Comparison of ENCODE assay signal across 8 cellular contexts in the genomic region with DNA sequence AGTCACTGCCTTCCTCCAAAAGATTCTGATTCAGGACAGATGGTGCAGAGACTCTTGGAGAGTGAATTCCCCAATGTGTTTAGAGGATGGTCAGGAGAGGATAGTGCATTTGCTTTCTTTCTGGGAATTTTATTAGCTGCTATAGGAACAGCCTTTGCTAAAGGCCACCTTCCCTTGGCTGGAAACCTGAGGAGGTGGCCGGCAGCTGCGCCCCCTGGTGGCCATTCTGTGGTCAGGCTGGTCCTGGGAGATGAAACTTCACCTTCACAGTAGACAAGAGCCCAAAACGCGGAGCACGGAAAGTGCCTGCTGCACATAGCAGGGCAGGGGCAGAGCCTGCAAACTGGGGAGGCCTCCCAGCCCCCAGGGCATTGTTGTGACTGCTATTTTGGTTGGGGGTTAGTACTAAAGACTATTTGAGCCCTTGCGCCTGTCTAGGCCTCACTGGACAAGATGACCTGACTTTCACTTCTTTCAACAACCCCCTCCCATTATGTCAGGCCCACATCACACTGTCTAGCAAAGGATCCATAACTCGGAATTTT. TPM values are rescaled to one million over a fixed set of nuclear protein-coding genes. Genes with fewer than 3 reads are reported as not detected.
DNase-seq lines count a peak whose midpoint lies in the region; ATAC-seq and TF ChIP-seq lines count a peak whose summit lies in the region.

No MANE protein-coding gene starts in this region.

- no peak for TF ChIP-seq EP300 in suprapubic skin (IDR thresholded peaks at IDR 0.05)

- no peak overlapping the region for H3K4me3 Mint-ChIP-seq in activated T-helper 1 cell treated with anti-CD3 and anti-CD28 coated beads, Interleukin-12 subunit alpha, Interleukin-12 subunit beta, Interleukin-2, Interleukin-4 antibody, amounts not matched to agents 30 ng/mL and 10 ng/mL and 1 ng/mL, durations not matched to agents 14 hours and 24 hours and 36 hours

- H3K9me3 ChIP-seq in Panc1 (ENCODE audit: control insufficient read depth, insufficient read depth, low read depth, low read length), result no peaks in the 10 kb centered on the region
- no peaks in the 10 kb centered on the region for H3K9me3 ChIP-seq in neutrophil
- no peaks in the 10 kb centered on the region for H3K9me3 ChIP-seq in suprapubic skin

- ATAC-seq in HG02759 (IDR thresholded peaks at IDR 0.05; ENCODE audit: unreplicated experiment) (peak; percentile 69), Panc1 (peak; percentile 86), GM19035 (IDR thresholded peaks at IDR 0.05; ENCODE audit: unreplicated experiment) (no peak)

- CTCF ChIA-PET in Panc1 (lab: Charles Lee), result no interaction called here

- DNase-seq in DMS53 treated with DMSO at 0.1 percent for 48 hours (lab: John Stamatoyannopoulos, UW; ENCODE audit: unreplicated experiment) (peak; percentile 15), Panc1 (ENCODE audit: low read depth, low spot score) (peak; percentile 36), fibroblast of the conjunctiva (ENCODE audit: low read depth) (peak; percentile 17), suprapubic skin (ENCODE audit: low spot score in 2 of 2) (peak; percentile 80 to 88)
- peak; percentile 41 for DNase-seq in activated T-helper 1 cell treated with anti-CD3 and anti-CD28 coated beads, Interleukin-12 subunit alpha, Interleukin-12 subunit beta, Interleukin-2, Interleukin-4 antibody, amounts not matched to agents 30 ng/mL and 10 ng/mL and 1 ng/mL, durations not matched to agents 14 hours and 24 hours and 36 hours (ENCODE audit: low spot score)

- no peak for TF ChIP-seq POLR2A in suprapubic skin (IDR thresholded peaks at IDR 0.05)

- WGBS in suprapubic skin, result 42% methylated on average over 5 of the region's 7 CpGs

- H3K27me3 ChIP-seq in Panc1 (ENCODE audit: control insufficient read depth, insufficient read depth, low read length) (no peaks in the 10 kb centered on the region), neutrophil (no peaks in the 10 kb centered on the region), suprapubic skin (no peaks in the 10 kb centered on the region)

- H3K27ac Mint-ChIP-seq in activated T-helper 1 cell treated with anti-CD3 and anti-CD28 coated beads, Interleukin-12 subunit alpha, Interleukin-12 subunit beta, Interleukin-2, Interleukin-4 antibody, amounts not matched to agents 30 ng/mL and 10 ng/mL and 1 ng/mL, durations not matched to agents 14 hours and 24 hours and 36 hours, result no peak overlapping the region

- BruUV-seq in Panc1 (replicated peaks; lab: Mats Ljungman, UMichigan), result no TSS peak

- H3K4me3 ChIP-seq in Panc1 (ENCODE audit: low read depth in 2 of 2, low read length in 2 of 2), result no peak overlapping the region
- H3K4me3 ChIP-seq in neutrophil (ENCODE audit: low read depth in 1 of 2, low read length in 1 of 2), result no peak overlapping the region
- no peak overlapping the region for H3K4me3 ChIP-seq in suprapubic skin

- in situ Hi-C loops in Panc1 (cut with HindIII; ENCODE audit: low pct_unique_long_range_greater_than_20kb, low sequenced_read_pairs), result no loop called here

- H3K36me3 Mint-ChIP-seq in activated T-helper 1 cell treated with anti-CD3 and anti-CD28 coated beads, Interleukin-12 subunit alpha, Interleukin-12 subunit beta, Interleukin-2, Interleukin-4 antibody, amounts not matched to agents 30 ng/mL and 10 ng/mL and 1 ng/mL, durations not matched to agents 14 hours and 24 hours and 36 hours (ENCODE audit: low read depth), result peaks cover 14% of the 10 kb centered on the region

- H3K27me3 Mint-ChIP-seq in activated T-helper 1 cell treated with anti-CD3 and anti-CD28 coated beads, Interleukin-12 subunit alpha, Interleukin-12 subunit beta, Interleukin-2, Interleukin-4 antibody, amounts not matched to agents 30 ng/mL and 10 ng/mL and 1 ng/mL, durations not matched to agents 14 hours and 24 hours and 36 hours (ENCODE audit: insufficient read depth), result no peaks in the 10 kb centered on the region

- H3K27ac ChIP-seq in Panc1 (ENCODE audit: low read length) (no peak overlapping the region), neutrophil (no peak overlapping the region), suprapubic skin (no peak overlapping the region)

- TF ChIP-seq CTCF in Panc1 (IDR thresholded peaks at IDR 0.05) (peak; percentile 93), neutrophil (IDR thresholded peaks at IDR 0.05) (peak; percentile 90), suprapubic skin (IDR thresholded peaks at IDR 0.05) (peak; percentile 91 to 93)

- H3K9me3 Mint-ChIP-seq in activated T-helper 1 cell treated with anti-CD3 and anti-CD28 coated beads, Interleukin-12 subunit alpha, Interleukin-12 subunit beta, Interleukin-2, Interleukin-4 antibody, amounts not matched to agents 30 ng/mL and 10 ng/mL and 1 ng/mL, durations not matched to agents 14 hours and 24 hours and 36 hours, result no peaks in the 10 kb centered on the region

- intact Hi-C loops in Panc1 (cut with micrococcal nuclease; ENCODE audit: unreplicated experiment), result loop anchor here (5.0 kb wide), 2 partner anchors 300 to 315 kb away; no protein-coding TSS in a partner anchor
- intact Hi-C loops in activated T-helper 1 cell treated with anti-CD3 and anti-CD28 coated beads, Interleukin-12 subunit alpha, Interleukin-12 subunit beta, Interleukin-2, Interleukin-4 antibody, amounts not matched to agents 30 ng/mL and 10 ng/mL and 1 ng/mL, durations not matched to agents 14 hours and 24 hours and 36 hours (cut with micrococcal nuclease), result loop anchor here (1.0 kb wide), 1 partner anchor 45 kb away; a partner anchor contains a TSS

- H3K4me1 ChIP-seq in Panc1 (ENCODE audit: control insufficient read depth, insufficient read depth, low read length) (no peaks in the 10 kb centered on the region; the same call in 1 of the 2 replicates), neutrophil (ENCODE audit: control insufficient read depth in 1 of 2, insufficient read depth in 1 of 2, low read depth in 1 of 2, low read length in 1 of 2) (no peaks in the 10 kb centered on the region), suprapubic skin (peaks cover 21% of the 10 kb centered on the region)

- POLR2A ChIA-PET in Panc1 (lab: Charles Lee), result no interaction called here

- H3K36me3 ChIP-seq in Panc1 (ENCODE audit: control insufficient read depth, insufficient read depth, low read length) (peaks cover 5% of the 10 kb centered on the region; the same call in 1 of the 2 replicates), neutrophil (peaks cover 24% of the 10 kb centered on the region), suprapubic skin (peaks cover 28% of the 10 kb centered on the region)

- H3K4me1 Mint-ChIP-seq in activated T-helper 1 cell treated with anti-CD3 and anti-CD28 coated beads, Interleukin-12 subunit alpha, Interleukin-12 subunit beta, Interleukin-2, Interleukin-4 antibody, amounts not matched to agents 30 ng/mL and 10 ng/mL and 1 ng/mL, durations not matched to agents 14 hours and 24 hours and 36 hours (ENCODE audit: low read depth), result no peaks in the 10 kb centered on the region

RNA-seq across cellular contexts. Expression of a gene that starts 34.3 kb away (rescaled TPM):
- 45.9 TPM for total RNA-seq in Panc1 (2021; ENCODE audit: unreplicated experiment)
- polyA plus RNA-seq in Panc1 (2012; ENCODE audit: insufficient read length), result 25.3 TPM
- total RNA-seq in activated T-helper 1 cell treated with anti-CD3 and anti-CD28 coated beads, Interleukin-12 subunit alpha, Interleukin-12 subunit beta, Interleukin-2, Interleukin-4 antibody, amounts not matched to agents 30 ng/mL and 10 ng/mL and 1 ng/mL, durations not matched to agents 14 hours and 24 hours and 36 hours, result 37.5 and 38.3 TPM in 2 replicates
- total RNA-seq in suprapubic skin, result 10 to 100 TPM; 22.4 to 44.4 (median 28.5) TPM

RNA-seq across cellular contexts. Expression of a gene that starts 43.2 kb away (rescaled TPM):
- 27.5 TPM for total RNA-seq in Panc1 (2021; ENCODE audit: unreplicated experiment)
- 14.3 TPM for polyA plus RNA-seq in Panc1 (2012; ENCODE audit: insufficient read length)
- 66.3 and 67.5 TPM in 2 replicates for total RNA-seq in activated T-helper 1 cell treated with anti-CD3 and anti-CD28 coated beads, Interleukin-12 subunit alpha, Interleukin-12 subunit beta, Interleukin-2, Interleukin-4 antibody, amounts not matched to agents 30 ng/mL and 10 ng/mL and 1 ng/mL, durations not matched to agents 14 hours and 24 hours and 36 hours
- 10 to 100 TPM; 15.8 to 30.9 (median 23.9) TPM for total RNA-seq in suprapubic skin

RNA-seq across cellular contexts. Expression of a gene that starts 45.0 kb away (rescaled TPM):
- total RNA-seq in Panc1 (2021; ENCODE audit: unreplicated experiment), result 0.41 TPM
- polyA plus RNA-seq in Panc1 (2012; ENCODE audit: insufficient read length), result 0.29 TPM
- total RNA-seq in activated T-helper 1 cell treated with anti-CD3 and anti-CD28 coated beads, Interleukin-12 subunit alpha, Interleukin-12 subunit beta, Interleukin-2, Interleukin-4 antibody, amounts not matched to agents 30 ng/mL and 10 ng/mL and 1 ng/mL, durations not matched to agents 14 hours and 24 hours and 36 hours, result 0.69 and 0.88 TPM in 2 replicates
- 100 to 1,000 TPM in 1 of 4 donors, 10 to 100 TPM in 3; 39.8 to 148 (median 74.3) TPM for total RNA-seq in suprapubic skin

RNA-seq across cellular contexts. Expression of a gene that starts 53.0 kb away (rescaled TPM):
- total RNA-seq in Panc1 (2021; ENCODE audit: unreplicated experiment) (39.0 TPM), suprapubic skin (100 to 1,000 TPM in 1 of 4 donors, 10 to 100 TPM in 3; 47.7 to 328 (median 66.8) TPM)
- polyA plus RNA-seq in Panc1 (2012; ENCODE audit: insufficient read length), result 11.0 TPM
- total RNA-seq in activated T-helper 1 cell treated with anti-CD3 and anti-CD28 coated beads, Interleukin-12 subunit alpha, Interleukin-12 subunit beta, Interleukin-2, Interleukin-4 antibody, amounts not matched to agents 30 ng/mL and 10 ng/mL and 1 ng/mL, durations not matched to agents 14 hours and 24 hours and 36 hours, result 76.9 and 79.7 TPM in 2 replicates

Comparison
In these comparisons a context has a peak if more than half of its experiments do, and no peak if none do; other contexts are left out.
1. DNase-seq: peak in every context shown above with its lines; median percentile 84 in suprapubic skin; 41 in activated T-helper 1 cell treated with anti-CD3 and anti-CD28 coated beads, Interleukin-12 subunit alpha, Interleukin-12 subunit beta, Interleukin-2, Interleukin-4 antibody, amounts not matched to agents 30 ng/mL and 10 ng/mL and 1 ng/mL, durations not matched to agents 14 hours and 24 hours and 36 hours; 36 in Panc1; 17 in fibroblast of the conjunctiva; 15 in DMS53 treated with DMSO at 0.1 percent for 48 hours.
2. RNA of a gene that starts 45.0 kb away (total RNA-seq): 39.8 to 148 TPM in suprapubic skin; 0.69 to 0.88 TPM in activated T-helper 1 cell treated with anti-CD3 and anti-CD28 coated beads, Interleukin-12 subunit alpha, Interleukin-12 subunit beta, Interleukin-2, Interleukin-4 antibody, amounts not matched to agents 30 ng/mL and 10 ng/mL and 1 ng/mL, durations not matched to agents 14 hours and 24 hours and 36 hours and 0.41 TPM in Panc1 (single experiment); every median in the first group is over 10 times any median in the second.
3. Peak in every context shown above with its lines, with median percentiles within 50 percentile points of each other: CTCF ChIP-seq.